In the genomic region with DNA sequence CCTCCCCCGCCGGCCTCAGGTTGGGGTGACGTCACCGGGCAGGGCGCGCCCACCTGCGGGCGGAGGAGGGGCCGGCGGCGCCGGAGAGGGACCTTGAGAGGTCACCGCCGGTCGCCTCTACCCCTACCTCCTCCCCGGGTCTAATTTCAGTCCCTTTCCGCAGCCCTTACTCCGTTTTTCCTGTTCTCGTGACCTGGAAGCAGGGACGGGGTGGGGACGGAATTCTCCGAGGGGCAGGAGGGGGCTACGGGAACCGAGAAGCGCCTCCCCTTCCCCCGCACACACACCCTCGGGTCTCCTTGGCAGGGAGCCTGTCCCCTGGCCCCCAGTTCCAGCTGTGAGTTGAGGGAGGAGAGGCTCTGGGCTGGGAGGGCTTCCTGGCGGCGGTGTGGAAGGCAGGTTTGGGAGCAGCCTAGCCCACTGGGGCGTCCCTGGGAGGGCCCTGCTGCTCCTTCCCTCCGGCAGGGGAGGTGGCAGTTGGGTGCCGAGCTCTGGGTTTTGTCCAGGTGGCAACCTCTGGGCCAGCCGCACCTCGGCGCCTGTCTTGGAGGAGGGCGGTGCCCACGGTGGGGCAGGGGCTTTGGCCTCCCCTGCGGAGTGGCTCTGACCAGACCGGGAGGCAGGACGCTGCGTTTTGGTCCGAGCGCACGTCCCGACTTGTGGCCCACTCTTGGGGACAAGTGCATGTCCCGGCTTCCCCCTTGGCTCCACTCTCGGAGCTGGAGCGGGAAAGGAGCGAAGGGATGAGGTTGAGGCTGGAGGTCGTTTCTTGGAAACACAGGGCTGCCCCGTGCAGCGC, we compare ENCODE assay signal across 1 cellular context.
TF ChIP-seq lines count a peak whose summit lies in the region.

No MANE protein-coding gene starts in this region.

TF ChIP-seq in GM12878, 131 proteins besides CTCF, POLR2A, EP300 and RAD21:
- TF ChIP-seq PAX5 (IDR thresholded peaks at IDR 0.05; ENCODE audit: borderline replicate concordance, low read depth, low read length) (no peak), DPF2 (IDR thresholded peaks at IDR 0.05) (peak; percentile 67), CHD4 (IDR thresholded peaks at IDR 0.05) (no peak), LARP7 (IDR thresholded peaks at IDR 0.05) (peak; percentile 68; the same call in 1 of the 2 replicates), KDM1A (IDR thresholded peaks at IDR 0.05; ENCODE audit: borderline replicate concordance) (no peak), CHD2 (IDR thresholded peaks at IDR 0.05; ENCODE audit: borderline replicate concordance, low read depth, low read length) (0 out of 2 replicates have a peak, but pooled peaks have one; percentile 22), SIN3A (IDR thresholded peaks at IDR 0.05; ENCODE audit: low read depth, low read length) (peak; percentile 15; the same call in 1 of the 2 replicates), RB1 (IDR thresholded peaks at IDR 0.05; ENCODE audit: borderline replicate concordance) (0 out of 2 replicates have a peak, but pooled peaks have one; percentile 7), SMARCA5 (IDR thresholded peaks at IDR 0.05) (0 out of 2 replicates have a peak, but pooled peaks have one; percentile 43), RCOR1 (conservative IDR thresholded peaks at IDR 0.05; ENCODE audit: low read depth, low read length) (no peak), BACH1 (IDR thresholded peaks at IDR 0.05; ENCODE audit: borderline replicate concordance) (0 out of 2 replicates have a peak, but pooled peaks have one; percentile 14), NBN (IDR thresholded peaks at IDR 0.05) (peak; percentile 18; the same call in 1 of the 2 replicates), ATF7 (IDR thresholded peaks at IDR 0.05; ENCODE audit: low read depth) (peak; percentile 92), TAF1 (IDR thresholded peaks at IDR 0.05; ENCODE audit: borderline replicate concordance, low read depth, low read length) (0 out of 2 replicates have a peak, but pooled peaks have one; percentile 21), JUND (IDR thresholded peaks at IDR 0.05; ENCODE audit: low read depth, low read length) (peak; percentile 53; the same call in 1 of the 2 replicates), BHLHE40 (IDR thresholded peaks at IDR 0.05; ENCODE audit: borderline replicate concordance in 1 of 2, low read depth in 2 of 2, low read length in 1 of 2) (peak in 1 of 2 experiments; percentile 44; a peak in 1 of 4 replicates), CREB1 (IDR thresholded peaks at IDR 0.05; ENCODE audit: low read depth) (peak; percentile 59; the same call in 1 of the 2 replicates), SP1 (IDR thresholded peaks at IDR 0.05; ENCODE audit: low read depth, low read length) (peak; percentile 2), IKZF2 (IDR thresholded peaks at IDR 0.05) (0 out of 4 replicates have a peak, but pooled peaks of 1 of the 2 experiments have one; percentile 24), RUNX3 (IDR thresholded peaks at IDR 0.05; ENCODE audit: low read length) (no peak), SPI1 (IDR thresholded peaks at IDR 0.05; ENCODE audit: borderline replicate concordance, insufficient read depth, low read depth, low read length) (no peak), ZNF24 (IDR thresholded peaks at IDR 0.05) (no peak), MAX (IDR thresholded peaks at IDR 0.05; ENCODE audit: low read depth, low read length) (no peak), NFYA (IDR thresholded peaks at IDR 0.05; ENCODE audit: borderline replicate concordance, low read depth, low read length) (no peak), PML (IDR thresholded peaks at IDR 0.05; ENCODE audit: low read length) (no peak), IKZF1 (conservative IDR thresholded peaks at IDR 0.05) (peak; percentile 66)
- TF ChIP-seq, protein P1, sequence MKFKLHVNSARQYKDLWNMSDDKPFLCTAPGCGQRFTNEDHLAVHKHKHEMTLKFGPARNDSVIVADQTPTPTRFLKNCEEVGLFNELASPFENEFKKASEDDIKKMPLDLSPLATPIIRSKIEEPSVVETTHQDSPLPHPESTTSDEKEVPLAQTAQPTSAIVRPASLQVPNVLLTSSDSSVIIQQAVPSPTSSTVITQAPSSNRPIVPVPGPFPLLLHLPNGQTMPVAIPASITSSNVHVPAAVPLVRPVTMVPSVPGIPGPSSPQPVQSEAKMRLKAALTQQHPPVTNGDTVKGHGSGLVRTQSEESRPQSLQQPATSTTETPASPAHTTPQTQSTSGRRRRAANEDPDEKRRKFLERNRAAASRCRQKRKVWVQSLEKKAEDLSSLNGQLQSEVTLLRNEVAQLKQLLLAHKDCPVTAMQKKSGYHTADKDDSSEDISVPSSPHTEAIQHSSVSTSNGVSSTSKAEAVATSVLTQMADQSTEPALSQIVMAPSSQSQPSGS (IDR thresholded peaks at IDR 0.05; ENCODE audit: low read length), result no peak
- TF ChIP-seq, protein P2, sequence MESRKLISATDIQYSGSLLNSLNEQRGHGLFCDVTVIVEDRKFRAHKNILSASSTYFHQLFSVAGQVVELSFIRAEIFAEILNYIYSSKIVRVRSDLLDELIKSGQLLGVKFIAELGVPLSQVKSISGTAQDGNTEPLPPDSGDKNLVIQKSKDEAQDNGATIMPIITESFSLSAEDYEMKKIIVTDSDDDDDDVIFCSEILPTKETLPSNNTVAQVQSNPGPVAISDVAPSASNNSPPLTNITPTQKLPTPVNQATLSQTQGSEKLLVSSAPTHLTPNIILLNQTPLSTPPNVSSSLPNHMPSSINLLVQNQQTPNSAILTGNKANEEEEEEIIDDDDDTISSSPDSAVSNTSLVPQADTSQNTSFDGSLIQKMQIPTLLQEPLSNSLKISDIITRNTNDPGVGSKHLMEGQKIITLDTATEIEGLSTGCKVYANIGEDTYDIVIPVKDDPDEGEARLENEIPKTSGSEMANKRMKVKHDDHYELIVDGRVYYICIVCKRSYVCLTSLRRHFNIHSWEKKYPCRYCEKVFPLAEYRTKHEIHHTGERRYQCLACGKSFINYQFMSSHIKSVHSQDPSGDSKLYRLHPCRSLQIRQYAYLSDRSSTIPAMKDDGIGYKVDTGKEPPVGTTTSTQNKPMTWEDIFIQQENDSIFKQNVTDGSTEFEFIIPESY (IDR thresholded peaks at IDR 0.05), result no peak
- TF ChIP-seq, protein P3, sequence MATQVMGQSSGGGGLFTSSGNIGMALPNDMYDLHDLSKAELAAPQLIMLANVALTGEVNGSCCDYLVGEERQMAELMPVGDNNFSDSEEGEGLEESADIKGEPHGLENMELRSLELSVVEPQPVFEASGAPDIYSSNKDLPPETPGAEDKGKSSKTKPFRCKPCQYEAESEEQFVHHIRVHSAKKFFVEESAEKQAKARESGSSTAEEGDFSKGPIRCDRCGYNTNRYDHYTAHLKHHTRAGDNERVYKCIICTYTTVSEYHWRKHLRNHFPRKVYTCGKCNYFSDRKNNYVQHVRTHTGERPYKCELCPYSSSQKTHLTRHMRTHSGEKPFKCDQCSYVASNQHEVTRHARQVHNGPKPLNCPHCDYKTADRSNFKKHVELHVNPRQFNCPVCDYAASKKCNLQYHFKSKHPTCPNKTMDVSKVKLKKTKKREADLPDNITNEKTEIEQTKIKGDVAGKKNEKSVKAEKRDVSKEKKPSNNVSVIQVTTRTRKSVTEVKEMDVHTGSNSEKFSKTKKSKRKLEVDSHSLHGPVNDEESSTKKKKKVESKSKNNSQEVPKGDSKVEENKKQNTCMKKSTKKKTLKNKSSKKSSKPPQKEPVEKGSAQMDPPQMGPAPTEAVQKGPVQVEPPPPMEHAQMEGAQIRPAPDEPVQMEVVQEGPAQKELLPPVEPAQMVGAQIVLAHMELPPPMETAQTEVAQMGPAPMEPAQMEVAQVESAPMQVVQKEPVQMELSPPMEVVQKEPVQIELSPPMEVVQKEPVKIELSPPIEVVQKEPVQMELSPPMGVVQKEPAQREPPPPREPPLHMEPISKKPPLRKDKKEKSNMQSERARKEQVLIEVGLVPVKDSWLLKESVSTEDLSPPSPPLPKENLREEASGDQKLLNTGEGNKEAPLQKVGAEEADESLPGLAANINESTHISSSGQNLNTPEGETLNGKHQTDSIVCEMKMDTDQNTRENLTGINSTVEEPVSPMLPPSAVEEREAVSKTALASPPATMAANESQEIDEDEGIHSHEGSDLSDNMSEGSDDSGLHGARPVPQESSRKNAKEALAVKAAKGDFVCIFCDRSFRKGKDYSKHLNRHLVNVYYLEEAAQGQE (IDR thresholded peaks at IDR 0.05; ENCODE audit: low read depth, low read length), result no peak
- TF ChIP-seq, protein P4, sequence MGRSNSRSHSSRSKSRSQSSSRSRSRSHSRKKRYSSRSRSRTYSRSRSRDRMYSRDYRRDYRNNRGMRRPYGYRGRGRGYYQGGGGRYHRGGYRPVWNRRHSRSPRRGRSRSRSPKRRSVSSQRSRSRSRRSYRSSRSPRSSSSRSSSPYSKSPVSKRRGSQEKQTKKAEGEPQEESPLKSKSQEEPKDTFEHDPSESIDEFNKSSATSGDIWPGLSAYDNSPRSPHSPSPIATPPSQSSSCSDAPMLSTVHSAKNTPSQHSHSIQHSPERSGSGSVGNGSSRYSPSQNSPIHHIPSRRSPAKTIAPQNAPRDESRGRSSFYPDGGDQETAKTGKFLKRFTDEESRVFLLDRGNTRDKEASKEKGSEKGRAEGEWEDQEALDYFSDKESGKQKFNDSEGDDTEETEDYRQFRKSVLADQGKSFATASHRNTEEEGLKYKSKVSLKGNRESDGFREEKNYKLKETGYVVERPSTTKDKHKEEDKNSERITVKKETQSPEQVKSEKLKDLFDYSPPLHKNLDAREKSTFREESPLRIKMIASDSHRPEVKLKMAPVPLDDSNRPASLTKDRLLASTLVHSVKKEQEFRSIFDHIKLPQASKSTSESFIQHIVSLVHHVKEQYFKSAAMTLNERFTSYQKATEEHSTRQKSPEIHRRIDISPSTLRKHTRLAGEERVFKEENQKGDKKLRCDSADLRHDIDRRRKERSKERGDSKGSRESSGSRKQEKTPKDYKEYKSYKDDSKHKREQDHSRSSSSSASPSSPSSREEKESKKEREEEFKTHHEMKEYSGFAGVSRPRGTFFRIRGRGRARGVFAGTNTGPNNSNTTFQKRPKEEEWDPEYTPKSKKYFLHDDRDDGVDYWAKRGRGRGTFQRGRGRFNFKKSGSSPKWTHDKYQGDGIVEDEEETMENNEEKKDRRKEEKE (IDR thresholded peaks at IDR 0.05), result no peak
TF ChIP-seq in GM12878: peak in this region for 16.
